8 cellular contexts compared by ENCODE assay signal in the genomic region with DNA sequence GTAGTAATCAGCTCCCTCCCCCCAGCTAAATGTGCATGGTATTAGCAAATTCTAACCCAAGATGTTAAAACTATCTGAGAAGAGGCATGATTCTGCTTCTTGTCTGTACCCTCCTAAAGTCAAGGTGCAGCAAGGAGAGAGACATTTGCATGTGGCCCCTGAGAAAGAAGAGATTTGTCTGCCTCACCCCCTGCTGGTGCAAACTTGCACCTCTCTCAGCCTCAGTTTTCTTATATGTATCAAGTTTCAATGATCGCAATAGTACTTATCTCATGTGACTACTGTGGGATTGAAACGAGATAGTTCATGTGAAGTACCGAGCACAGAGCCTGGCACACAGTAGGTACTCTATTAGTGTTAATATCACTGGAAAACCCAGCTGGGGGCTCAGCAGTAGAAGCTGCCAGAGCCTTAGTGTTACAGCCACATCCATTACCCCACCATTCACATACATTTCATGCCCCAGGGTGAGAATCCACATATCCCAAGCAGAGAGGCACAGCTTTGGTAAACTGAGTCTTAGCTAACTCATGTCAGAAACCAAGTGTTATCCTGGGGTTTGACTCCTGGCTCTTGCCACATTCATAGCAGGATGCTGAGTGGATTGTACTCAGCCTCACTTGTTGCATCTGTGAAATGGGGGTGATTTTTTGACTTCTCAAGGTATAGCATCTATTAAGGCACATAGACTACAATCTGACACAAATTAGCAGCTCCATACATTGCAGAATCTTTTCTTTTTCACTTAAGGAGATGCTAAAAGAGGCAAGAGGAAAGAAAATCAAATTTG. TPM values are rescaled to one million over a fixed set of nuclear protein-coding genes. Genes with fewer than 3 reads are reported as not detected.
A peak's percentile ranks its signal among the peaks of the same experiment; 100 is the strongest.
DNase-seq lines count a peak whose midpoint lies in the region; ATAC-seq and TF ChIP-seq lines count a peak whose summit lies in the region.

No MANE protein-coding gene starts in this region.

- ATAC-seq in GM19438 (IDR thresholded peaks at IDR 0.05; ENCODE audit: low read depth, unreplicated experiment) (peak; percentile 31), GM21367 (IDR thresholded peaks at IDR 0.05; ENCODE audit: unreplicated experiment) (no peak), GM21786 (IDR thresholded peaks at IDR 0.05; ENCODE audit: unreplicated experiment) (no peak)

- H3K36me3 ChIP-seq in BLaER1 (peaks cover 45% of the 10 kb centered on the region), thyroid gland (no peaks in the 10 kb centered on the region)

- H3K4me1 ChIP-seq in BLaER1: peaks cover 94% of the 10 kb centered on the region
- peaks cover 46 to 74% of the 10 kb centered on the region in 2 donors for H3K4me1 ChIP-seq in thyroid gland

- DNase-seq in T-helper 2 cell (peak in 3 of 5 experiments; percentile 31 to 84 (median 36)), iris pigment epithelial cell (ENCODE audit: low read depth) (peak; percentile 60), iPS-NIHi7 (ENCODE audit: extremely low spot score) (no peak), thyroid gland (no peak)

- no peak for TF ChIP-seq POLR2A in thyroid gland (IDR thresholded peaks at IDR 0.05)

- H3K4me3 ChIP-seq in BLaER1 (no peak overlapping the region), thyroid gland (replicated peaks in 1 of 3) (no peak overlapping the region)

- peak overlapping the region; percentile 90 for H3K4me2 ChIP-seq in BLaER1

- no peak overlapping the region for H3K9ac ChIP-seq in BLaER1

- peak in 1 of 6 experiments; percentile 12 for TF ChIP-seq CTCF in thyroid gland (IDR thresholded peaks at IDR 0.05)

- intact Hi-C loops in thyroid gland (cut with DNase I): no loop called here

- H3K27me3 ChIP-seq in BLaER1 (no peaks in the 10 kb centered on the region), thyroid gland (no peaks in the 10 kb centered on the region)

- 0 out of 2 replicates have a peak overlapping the region, but pooled peaks have one; percentile 20 for H3K27ac ChIP-seq in BLaER1
- H3K27ac ChIP-seq in thyroid gland: no peak overlapping the region

- peaks cover 77% of the 10 kb centered on the region for H4K20me1 ChIP-seq in BLaER1

- H3K9me3 ChIP-seq in BLaER1 (no peaks in the 10 kb centered on the region), thyroid gland (no peaks in the 10 kb centered on the region)

- WGBS in thyroid gland, 2 donors: 67 to 75% methylated on average over 3 of the region's 3 CpGs

RNA-seq across cellular contexts. Expression of gene CD44, which starts 24.9 kb away (rescaled TPM):
- total RNA-seq in thyroid gland: 100 to 1,000 TPM; 164 to 302 (median 189) TPM

Comparison
In these comparisons a context has a peak if more than half of its experiments do, and no peak if none do; other contexts are left out.
1. DNase-seq: peak in T-helper 2 cell (3 of 5) and iris pigment epithelial cell (single experiment); none in iPS-NIHi7 (single experiment) and thyroid gland (0 of 2).